Comparison of ENCODE assay signal across 8 cellular contexts in genomic region chr11:7688238-7688826, GRCh38. TPM values are rescaled to one million over a fixed set of nuclear protein-coding genes. Genes with fewer than 3 reads are reported as not detected.
DNase-seq lines count a peak whose midpoint lies in the region; ATAC-seq and TF ChIP-seq lines count a peak whose summit lies in the region.

No MANE protein-coding gene starts in this region.

- no peak overlapping the region for H3K4me3 ChIP-seq in AG04450 (ENCODE audit: low read depth, low read length)

- POLR2A ChIA-PET in AG04450 (lab: Yijun Ruan, JAX), result no interaction called here

- peaks cover 26% of the 10 kb centered on the region for H3K27me3 ChIP-seq in AG04450 (ENCODE audit: control insufficient read depth, insufficient read depth, low read length)

- ATAC-seq in HG03175 (IDR thresholded peaks at IDR 0.05; ENCODE audit: unreplicated experiment), result peak; percentile 65
- peak; percentile 44 to 51 for ATAC-seq in stimulated activated naive B cell treated with anti-CD40 and anti-IgM and Interleukin-4, amounts not matched to agents 10 μg/mL and 1 μg/mL and 100 μg/mL, for 72 hours (replicated peaks)

- peaks cover 3 to 10% of the 10 kb centered on the region in 2 donors for H3K4me1 Mint-ChIP-seq in stimulated activated naive B cell treated with anti-CD40 and anti-IgM and Interleukin-4, amounts not matched to agents 10 μg/mL and 1 μg/mL and 100 μg/mL, for 72 hours

- H3K27me3 Mint-ChIP-seq in stimulated activated naive B cell treated with anti-CD40 and anti-IgM and Interleukin-4, amounts not matched to agents 10 μg/mL and 1 μg/mL and 100 μg/mL, for 72 hours, result peaks cover 29 to 38% of the 10 kb centered on the region in 2 donors

- CTCF ChIA-PET in AG04450 (lab: Charles Lee), result interaction anchor here (0.9 to 4.7 kb wide), 10 partner anchors 9 to 591 kb away, joined by 3 to 29 read pairs (median 4); partner anchors contain the start of gene EIF3F

- no peak overlapping the region for H3K4me3 Mint-ChIP-seq in stimulated activated naive B cell treated with anti-CD40 and anti-IgM and Interleukin-4, amounts not matched to agents 10 μg/mL and 1 μg/mL and 100 μg/mL, for 72 hours

- no peaks in the 10 kb centered on the region for H3K9me3 Mint-ChIP-seq in stimulated activated naive B cell treated with anti-CD40 and anti-IgM and Interleukin-4, amounts not matched to agents 10 μg/mL and 1 μg/mL and 100 μg/mL, for 72 hours

- H3K27ac Mint-ChIP-seq in stimulated activated naive B cell treated with anti-CD40 and anti-IgM and Interleukin-4, amounts not matched to agents 10 μg/mL and 1 μg/mL and 100 μg/mL, for 72 hours, result no peak overlapping the region

- no peaks in the 10 kb centered on the region for H3K36me3 Mint-ChIP-seq in stimulated activated naive B cell treated with anti-CD40 and anti-IgM and Interleukin-4, amounts not matched to agents 10 μg/mL and 1 μg/mL and 100 μg/mL, for 72 hours

- peak; percentile 87 for TF ChIP-seq CTCF in AG04450 (IDR thresholded peaks at IDR 0.05; ENCODE audit: low read depth, low read length)
- peak; percentile 80 for TF ChIP-seq CTCF in GM12874 (IDR thresholded peaks at IDR 0.05; ENCODE audit: insufficient read depth, low read depth, low read length)

- H3K27ac ChIP-seq in AG04450 (ENCODE audit: low read depth, low read length), result no peak overlapping the region

- no peaks in the 10 kb centered on the region for H3K9me3 ChIP-seq in AG04450 (ENCODE audit: control insufficient read depth, insufficient read depth, low read length)

- DNase-seq in AG04450 (ENCODE audit: low read depth, low spot score), result no peak
- peak; percentile 48 for DNase-seq in SKM-1 treated with dmso at 0.1 percent for 144 hours (lab: John Stamatoyannopoulos, UW; ENCODE audit: unreplicated experiment)
- DNase-seq in glomerular visceral epithelial cell (ENCODE audit: extremely low spot score), result peak; percentile 9
- DNase-seq in stimulated activated naive B cell treated with anti-CD40 and anti-IgM and Interleukin-4, amounts not matched to agents 10 μg/mL and 1 μg/mL and 100 μg/mL, for 72 hours, result no peak
- DNase-seq in ecto neural progenitor cell (ENCODE audit: low spot score), result no peak
- no peak for DNase-seq in stimulated activated CD8-positive, alpha-beta memory T cell treated with anti-CD3 and anti-CD28 coated beads, Interleukin-4, amount 100 ng/mL, for 48 hours

RNA-seq across cellular contexts. Expression of gene CYB5R2, which starts 15.0 kb away (rescaled TPM):
- 7.3 and 7.4 TPM in 2 replicates for polyA plus RNA-seq in AG04450 (2011; rRNA removed)
- 5.0 and 5.8 TPM in 2 replicates for polyA minus RNA-seq in AG04450 (2011; rRNA and poly(A)+ RNA removed)

RNA-seq across cellular contexts. Expression of gene OVCH2, which starts 17.9 kb away (rescaled TPM):
- 0.10 and 0.47 TPM in 2 replicates for polyA plus RNA-seq in AG04450 (2011; rRNA removed)
- polyA minus RNA-seq in AG04450 (2011; rRNA and poly(A)+ RNA removed), result 1.2 TPM in 1 of 2 replicates, not detected in the other

Comparison
In these comparisons a context has a peak if more than half of its experiments do, and no peak if none do; other contexts are left out.
1. DNase-seq: peak in SKM-1 treated with dmso at 0.1 percent for 144 hours (single experiment) and glomerular visceral epithelial cell (single experiment); none in AG04450 (single experiment), stimulated activated naive B cell treated with anti-CD40 and anti-IgM and Interleukin-4, amounts not matched to agents 10 μg/mL and 1 μg/mL and 100 μg/mL, for 72 hours (single experiment), ecto neural progenitor cell (single experiment) and stimulated activated CD8-positive, alpha-beta memory T cell treated with anti-CD3 and anti-CD28 coated beads, Interleukin-4, amount 100 ng/mL, for 48 hours (single experiment).